ENCODE assay signal across 14 cellular contexts in genomic region chr3:114424337-114424736, GRCh38.
DNase-seq lines count a peak whose midpoint lies in the region; ATAC-seq and TF ChIP-seq lines count a peak whose summit lies in the region.
"Had no signal": no experiment of that assay in that cellular context is flagged by ENCODE, and none has a peak within 500 bp of the region (broad histone marks: within the 10 kb centered on the region; RNA-seq: fewer than 3 reads in every experiment).

No MANE protein-coding gene starts in this region.

- H3K27ac Mint-ChIP-seq in brain (peak overlapping the region in 3 of 5 experiments; percentile 32 to 99 (median 57)), memory B cell (peak overlapping the region; percentile 35)
- H3K27ac Mint-ChIP-seq: B cell; CD8-positive, alpha-beta memory T cell had no signal

- intact Hi-C loops in dorsolateral prefrontal cortex (cut with DNase I): no loop called here

- peaks cover 71% of the 10 kb centered on the region for H3K4me1 Mint-ChIP-seq in brain
- peaks cover 44% of the 10 kb centered on the region for H3K4me1 Mint-ChIP-seq in memory B cell
- H3K4me1 Mint-ChIP-seq: CD8-positive, alpha-beta memory T cell had no signal

- peaks cover 4% of the 10 kb centered on the region for H3K27me3 Mint-ChIP-seq in brain
- no peaks in the 10 kb centered on the region for H3K27me3 Mint-ChIP-seq in memory B cell
- H3K27me3 Mint-ChIP-seq: B cell; CD8-positive, alpha-beta memory T cell had no signal

- H3K4me3 Mint-ChIP-seq in brain (peak overlapping the region in 3 of 5 experiments; percentile 0 to 68 (median 44)), memory B cell (no peak overlapping the region)
- H3K4me3 Mint-ChIP-seq: B cell; CD8-positive, alpha-beta memory T cell had no signal

- peaks cover 0 to 3% (median 0%) of the 10 kb centered on the region in 5 experiments for H3K9me3 Mint-ChIP-seq in brain
- H3K9me3 Mint-ChIP-seq in memory B cell: no peaks in the 10 kb centered on the region
- H3K9me3 Mint-ChIP-seq: CD8-positive, alpha-beta memory T cell had no signal

- TF ChIP-seq CTCF in brain (conservative IDR thresholded peaks at IDR 0.05) (no peak), dorsolateral prefrontal cortex (IDR thresholded peaks at IDR 0.05 in 54 of 56, conservative IDR thresholded peaks at IDR 0.05 in 2 of 56; ENCODE audit: low read depth in 1 of 56, partially characterized antibody in 56 of 56) (no peak)

- H3K27ac ChIP-seq in dorsolateral prefrontal cortex (peak overlapping the region in 36 of 59 donors; percentile 7 to 77 (median 48)), temporal lobe (ENCODE audit: low read depth, low read length) (peak overlapping the region; percentile 40)
- H3K27ac ChIP-seq: BLaER1 treated with 17β-estradiol and CSF1 and Interleukin-3, amounts not matched to agents 10 nM and 100 nM; GM23248 had no signal

- DNase-seq in dorsolateral prefrontal cortex (no peak), memory B cell (ENCODE audit: low spot score in 2 of 2) (no peak), foreskin melanocyte (no peak), DMS153 treated with DMSO at 0.1 percent for 48 hours (lab: John Stamatoyannopoulos, UW; ENCODE audit: unreplicated experiment) (no peak)
- DNase-seq: CD8-positive, alpha-beta memory T cell; COR-L47; DMS 273 treated with DMSO at 0.1 percent for 48 hours; GM23248; HCEC 1CT had no signal

- H3K27me3 ChIP-seq in dorsolateral prefrontal cortex: no peaks in the 10 kb centered on the region
- H3K27me3 ChIP-seq: BLaER1 treated with 17β-estradiol and CSF1 and Interleukin-3, amounts not matched to agents 10 nM and 100 nM had no signal

- ATAC-seq in memory B cell (ENCODE audit: low read depth) (no peak), GM19395 (IDR thresholded peaks at IDR 0.05; ENCODE audit: unreplicated experiment) (no peak)

- H3K4me3 ChIP-seq in dorsolateral prefrontal cortex: no peak overlapping the region
- H3K4me3 ChIP-seq: BLaER1 treated with 17β-estradiol and CSF1 and Interleukin-3, amounts not matched to agents 10 nM and 100 nM; GM23248 had no signal

- H3K36me3 Mint-ChIP-seq in brain (peaks cover 23% of the 10 kb centered on the region), memory B cell (peaks cover 9% of the 10 kb centered on the region)
- H3K36me3 Mint-ChIP-seq: CD8-positive, alpha-beta memory T cell had no signal
